ENCODE assay signal across 9 cellular contexts in the genomic region with DNA sequence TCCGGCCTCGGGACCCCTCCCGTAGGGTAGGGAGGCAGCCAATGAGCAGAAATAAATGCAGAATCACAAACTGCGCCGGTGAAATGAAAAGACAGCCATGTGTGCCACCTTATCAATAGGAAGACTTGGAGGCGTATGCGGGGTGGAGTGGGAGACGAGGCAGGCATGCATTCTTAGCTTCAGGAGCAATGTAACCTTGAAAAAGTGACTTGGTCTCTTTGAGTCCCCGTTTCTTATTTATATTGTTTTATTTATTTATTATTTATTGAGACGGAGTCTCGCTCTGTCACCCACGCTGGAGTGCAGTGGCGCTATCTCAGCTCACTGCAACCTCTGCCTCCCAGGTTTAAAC. TPM values are rescaled to one million over a fixed set of nuclear protein-coding genes. Genes with fewer than 3 reads are reported as not detected.
DNase-seq lines count a peak whose midpoint lies in the region; ATAC-seq, FAIRE-seq and TF ChIP-seq lines count a peak whose summit lies in the region.
"Had no signal": no experiment of that assay in that cellular context is flagged by ENCODE, and none has a peak within 500 bp of the region (broad histone marks: within the 10 kb centered on the region; RNA-seq: fewer than 3 reads in every experiment).

No MANE protein-coding gene starts in this region.

- TF ChIP-seq POLR2A in GM12878 (IDR thresholded peaks at IDR 0.05; ENCODE audit: low read depth, low read length), result no peak

- DNase-seq in AG04449 (ENCODE audit: low read depth, low spot score) (no peak), GM12878 (ENCODE audit: low read depth, low spot score) (no peak), natural killer cell (no peak), dermis blood vessel endothelial cell (no peak), GM19240 (ENCODE audit: insufficient read length, low spot score) (no peak), left lung (no peak)

- no peaks in the 10 kb centered on the region for H3K9me3 Mint-ChIP-seq in natural killer cell

- peak overlapping the region; percentile 58 for H3K4me2 ChIP-seq in GM12878 (ENCODE audit: control insufficient read depth, insufficient read depth)

- TF ChIP-seq CTCF in AG04449 (IDR thresholded peaks at IDR 0.05; ENCODE audit: insufficient read depth, low read length, missing control alignments) (no peak), GM12878 (IDR thresholded peaks at IDR 0.05 in 2 of 3, conservative IDR thresholded peaks at IDR 0.05 in 1 of 3; ENCODE audit: control insufficient read depth in 2 of 3, extremely low read depth in 1 of 3, insufficient read depth in 1 of 3, low read depth in 3 of 3, low read length in 3 of 3) (no peak), natural killer cell (IDR thresholded peaks at IDR 0.05) (peak; percentile 18), left lung (IDR thresholded peaks at IDR 0.05) (peak in 1 of 2 donors; percentile 7)

- no peak for FAIRE-seq in GM12878 (lab: Jason Lieb, UNC)

- H3K4me1 ChIP-seq in GM12878 (ENCODE audit: control insufficient read depth, insufficient read depth, low read length) (peaks cover 5% of the 10 kb centered on the region), left lung (peaks cover 4 to 12% of the 10 kb centered on the region in 2 donors)

- H4K20me1 ChIP-seq in GM12878 (ENCODE audit: control insufficient read depth, insufficient read depth), result no peaks in the 10 kb centered on the region

- no peak overlapping the region; the same call in 1 of the 2 replicates for H3K9ac ChIP-seq in GM12878 (ENCODE audit: control insufficient read depth, insufficient read depth, low read length)

- peak overlapping the region; percentile 63 for H3K4me3 ChIP-seq in AG04449 (ENCODE audit: low read depth, low read length)
- no peak overlapping the region for H3K4me3 ChIP-seq in GM12878
- peak overlapping the region in 1 of 2 donors; percentile 45 for H3K4me3 ChIP-seq in left lung

- no peaks in the 10 kb centered on the region for H3K36me3 Mint-ChIP-seq in natural killer cell

- no TSS peak for BruUV-seq in GM12878 (replicated peaks; lab: Mats Ljungman, UMichigan)

- no peaks in the 10 kb centered on the region for H3K9me3 ChIP-seq in GM12878 (replicated peaks; ENCODE audit: control insufficient read depth, insufficient read depth, low read length)
- no peaks in the 10 kb centered on the region for H3K9me3 ChIP-seq in left lung

- H3K36me3 ChIP-seq in GM12878 (ENCODE audit: control insufficient read depth in 2 of 2, insufficient read depth in 2 of 2, low read length in 1 of 2), result no peaks in the 10 kb centered on the region
- no peaks in the 10 kb centered on the region for H3K36me3 ChIP-seq in left lung

- peak overlapping the region; percentile 80; the same call in 1 of the 2 replicates for H3K27ac ChIP-seq in GM12878 (ENCODE audit: control insufficient read depth, insufficient read depth)
- H3K27ac ChIP-seq in left lung, result peak overlapping the region in 1 of 2 donors; percentile 75

- RAD21 ChIA-PET in GM12878 (lab: Charles Lee; ENCODE audit: unreplicated experiment), result interaction anchor here (0.7 to 1.7 kb wide), 24 partner anchors 19 to 386 kb away, joined by 3 to 34 read pairs (median 6); a partner anchor contains a TSS

- TF ChIP-seq EP300 in GM12878 (IDR thresholded peaks at IDR 0.05; ENCODE audit: borderline replicate concordance in 1 of 2, control insufficient read depth in 1 of 2, low read depth in 2 of 2, low read length in 2 of 2), result no peak

- intact Hi-C loops in GM12878 (cut with micrococcal nuclease; ENCODE audit: unreplicated experiment), result loop anchor here (1.0 kb wide), 1 partner anchor 36 kb away; no protein-coding TSS in a partner anchor
- intact Hi-C loops in natural killer cell (cut with micrococcal nuclease), result loop anchor here (1.0 to 5.0 kb wide), 4 partner anchors 37 to 363 kb away; no protein-coding TSS in a partner anchor
- intact Hi-C loops in left lung (cut with DNase I), result no loop called here

- SMC1A ChIA-PET in GM12878 (lab: Charles Lee; ENCODE audit: uncharacterized antibody, unreplicated experiment), result interaction anchor here (0.7 to 2.4 kb wide), 13 partner anchors 9 to 212 kb away, joined by 3 to 19 read pairs (median 5); a partner anchor contains a TSS

- in situ Hi-C loops in GM12878 (cut with MboI), result no loop called here

- peaks cover 0 to 3% of the 10 kb centered on the region in 2 donors for H3K27me3 Mint-ChIP-seq in natural killer cell (ENCODE audit: low read depth in 2 of 2)

- H3K4me3 Mint-ChIP-seq in natural killer cell, result no peak overlapping the region

- H3K79me2 ChIP-seq in GM12878 (ENCODE audit: control insufficient read depth, insufficient read depth, low read length), result no peaks in the 10 kb centered on the region

- peak; percentile 13 for ATAC-seq in HG03097 (IDR thresholded peaks at IDR 0.05; ENCODE audit: low FRiP score, unreplicated experiment)
- ATAC-seq in GM12878, result no peak
- ATAC-seq in natural killer cell, result no peak
- ATAC-seq in HG02840 (IDR thresholded peaks at IDR 0.05; ENCODE audit: low FRiP score, unreplicated experiment), result no peak
- ATAC-seq in left lung, result no peak

- WGBS in GM12878 (ENCODE audit: insufficient coverage, insufficient replicate concordance, low lambda C conversion rate, missing lambda C conversion rate), result 38% methylated on average over 13 of the region's 13 CpGs

- CTCF ChIA-PET in AG04449 (lab: Yijun Ruan, JAX) (interaction anchor here (0.6 to 13.0 kb wide), 53 partner anchors 10 to 390 kb away, joined by 3 to 241 read pairs (median 5); a partner anchor contains a TSS), GM12878 (lab: Yijun Ruan, JAX) (interaction anchor here (0.7 to 3.7 kb wide), 41 partner anchors 10 to 439 kb away, joined by 3 to 88 read pairs (median 9); a partner anchor contains a TSS)

- no peak for TF ChIP-seq RAD21 in GM12878 (IDR thresholded peaks at IDR 0.05; ENCODE audit: insufficient read depth, low read depth, low read length)

- H3K27me3 ChIP-seq in GM12878 (replicated peaks in 1 of 2; ENCODE audit: control insufficient read depth in 2 of 2, insufficient read depth in 2 of 2, low read length in 1 of 2), result no peaks in the 10 kb centered on the region
- H3K27me3 ChIP-seq in left lung, result no peaks in the 10 kb centered on the region

- POLR2A ChIA-PET in AG04449 (lab: Yijun Ruan, JAX) (interaction anchor here (0.6 to 1.7 kb wide), 10 partner anchors 11 to 386 kb away, joined by 3 to 11 read pairs (median 5); a partner anchor contains a TSS), GM12878 (lab: Charles Lee) (interaction anchor here (0.6 to 1.0 kb wide), 5 partner anchors 28 to 1409 kb away, joined by 3 to 6 read pairs (median 4); a partner anchor contains a TSS)

- H3K27ac Mint-ChIP-seq in natural killer cell, result peak overlapping the region; percentile 89 to 90

- H2AFZ ChIP-seq in GM12878 (ENCODE audit: control insufficient read depth, low read depth, low read length), result peak overlapping the region; percentile 97; the same call in 1 of the 2 replicates

- peaks cover 13 to 14% of the 10 kb centered on the region in 2 donors for H3K4me1 Mint-ChIP-seq in natural killer cell

RNA-seq across cellular contexts. Expression of a gene that starts 16.0 kb away (rescaled TPM):
- total RNA-seq in GM12878 (2013; cell fraction: nucleolus; rRNA removed), result 1.5 and 1.6 TPM in 2 replicates
- total RNA-seq in GM12878 (2014; rRNA removed), result 0.06 TPM in 1 of 2 replicates, not detected in the other
- total RNA-seq in GM12878 (2014; rRNA removed; fragmentation: Illumina TruSeq; extraction: Trizol), result 0.04 TPM in 1 of 2 replicates, not detected in the other
- 0.13 and 0.19 TPM in 2 replicates for total RNA-seq in GM12878 (2021)
- polyA plus RNA-seq in GM12878 (2011; ENCODE audit: low read depth), result 0.08 TPM
- 0.01 and 0.04 TPM in 2 replicates for polyA plus RNA-seq in GM12878 (2011; rRNA removed)
- 0.02 and 0.03 TPM in 2 replicates for polyA plus RNA-seq in GM12878 (2011; cell fraction: cytosol; rRNA removed)
- 0.49 and 0.69 TPM in 2 replicates for polyA plus RNA-seq in GM12878 (2011; cell fraction: nucleus; rRNA removed)
- polyA plus RNA-seq in GM12878 (2012), result 0.08 and 0.12 TPM in 2 replicates
- 0.03 and 0.10 TPM in 2 replicates for polyA plus RNA-seq in GM12878 (2014; fragmentation: Illumina TruSeq; extraction: Trizol)
- not detected for polyA plus RNA-seq in GM12878 (2014; fragmentation: Nextera tagmentation; extraction: Ambion mirVana)
- 0.05 and 0.08 TPM in 2 replicates for polyA plus RNA-seq in GM12878 (2014; rRNA removed)
- not detected for polyA plus RNA-seq in GM12878 (2016; fragmentation: Nextera tagmentation; extraction: Ambion mirVana)
- 0.15 TPM in 1 of 2 replicates, not detected in the other for polyA minus RNA-seq in GM12878 (2011; rRNA and poly(A)+ RNA removed)
- polyA minus RNA-seq in GM12878 (2011; cell fraction: cytosol; rRNA and poly(A)+ RNA removed), result not detected in 2 replicates
- 0.36 and 0.77 TPM in 2 replicates for polyA minus RNA-seq in GM12878 (2011; cell fraction: nucleus; rRNA and poly(A)+ RNA removed)
- total RNA-seq in natural killer cell, result under 1 TPM; 0.11 to 0.68 (median 0.58) TPM
- 0.19 and 0.51 TPM in 2 replicates for total RNA-seq in dermis blood vessel endothelial cell
- total RNA-seq in left lung, result 10 to 100 TPM in 1 of 2 donors, 1 to 10 TPM in 1; 5.3 to 45.9 TPM

RNA-seq across cellular contexts. Expression of a gene that starts 19.2 kb away (rescaled TPM):
- 6.6 and 9.7 TPM in 2 replicates for total RNA-seq in GM12878 (2013; cell fraction: nucleolus; rRNA removed)
- total RNA-seq in GM12878 (2014; rRNA removed) (9.1 and 14.0 TPM in 2 replicates), GM12878 (2014; rRNA removed; fragmentation: Illumina TruSeq; extraction: Trizol) (6.8 TPM in 2 replicates), GM12878 (2021) (20.4 and 23.6 TPM in 2 replicates), natural killer cell (10 to 100 TPM in 1 of 3 donors, 1 to 10 TPM in 2; 8.7 to 12.5 (median 8.8) TPM), dermis blood vessel endothelial cell (8.7 and 14.5 TPM in 2 replicates), left lung (10 to 100 TPM; 22.9 to 37.2 TPM)
- 5.5 TPM for polyA plus RNA-seq in GM12878 (2011; ENCODE audit: low read depth)
- polyA plus RNA-seq in GM12878 (2011; rRNA removed) (6.4 and 12.3 TPM in 2 replicates), GM12878 (2014; fragmentation: Illumina TruSeq; extraction: Trizol) (2.7 and 6.5 TPM in 2 replicates), GM12878 (2014; fragmentation: Nextera tagmentation; extraction: Ambion mirVana) (1 to 10 TPM in 1 of 2 experiments, under 1 TPM in 1; 0.87 to 4.7 TPM), GM12878 (2014; rRNA removed) (14.3 and 16.7 TPM in 2 replicates), GM12878 (2016; fragmentation: Nextera tagmentation; extraction: Ambion mirVana) (10 to 100 TPM in 1 of 2 experiments, 1 to 10 TPM in 1; 8.9 to 10.4 TPM)
- 18.2 and 20.5 TPM in 2 replicates for polyA plus RNA-seq in GM12878 (2011; cell fraction: cytosol; rRNA removed)
- 56.0 and 56.6 TPM in 2 replicates for polyA plus RNA-seq in GM12878 (2011; cell fraction: nucleus; rRNA removed)
- 14.0 and 17.1 TPM in 2 replicates for polyA plus RNA-seq in GM12878 (2012)
- polyA minus RNA-seq in GM12878 (2011; rRNA and poly(A)+ RNA removed), result 1.5 and 9.1 TPM in 2 replicates
- polyA minus RNA-seq in GM12878 (2011; cell fraction: cytosol; rRNA and poly(A)+ RNA removed), result 2.1 and 2.9 TPM in 2 replicates
- polyA minus RNA-seq in GM12878 (2011; cell fraction: nucleus; rRNA and poly(A)+ RNA removed), result 7.4 and 9.6 TPM in 2 replicates

RNA-seq across cellular contexts. Expression of a gene that starts 27.8 kb away (rescaled TPM):
- 5.1 and 6.6 TPM in 2 replicates for total RNA-seq in GM12878 (2013; cell fraction: nucleolus; rRNA removed)
- 1.3 and 1.6 TPM in 2 replicates for total RNA-seq in GM12878 (2014; rRNA removed)
- total RNA-seq in GM12878 (2014; rRNA removed; fragmentation: Illumina TruSeq; extraction: Trizol), result 0.18 and 0.31 TPM in 2 replicates
- 9.2 and 11.3 TPM in 2 replicates for total RNA-seq in GM12878 (2021)
- polyA plus RNA-seq in GM12878 (2011; ENCODE audit: low read depth), result 1.6 TPM
- 0.06 and 0.18 TPM in 2 replicates for polyA plus RNA-seq in GM12878 (2011; rRNA removed)
- polyA plus RNA-seq in GM12878 (2011; cell fraction: cytosol; rRNA removed), result 0.16 and 0.87 TPM in 2 replicates
- 2.8 and 4.7 TPM in 2 replicates for polyA plus RNA-seq in GM12878 (2011; cell fraction: nucleus; rRNA removed)
- polyA plus RNA-seq in GM12878 (2012), result 5.9 and 6.2 TPM in 2 replicates
- 0.04 TPM in 1 of 2 replicates, not detected in the other for polyA plus RNA-seq in GM12878 (2014; fragmentation: Illumina TruSeq; extraction: Trizol)
- under 1 TPM in 1 of 2 experiments, not detected in 1; 0.04 TPM for polyA plus RNA-seq in GM12878 (2014; fragmentation: Nextera tagmentation; extraction: Ambion mirVana)
- polyA plus RNA-seq in GM12878 (2014; rRNA removed), result 2.4 and 3.9 TPM in 2 replicates
- 1 to 10 TPM; 1.6 to 1.7 TPM for polyA plus RNA-seq in GM12878 (2016; fragmentation: Nextera tagmentation; extraction: Ambion mirVana)
- 0.29 and 0.77 TPM in 2 replicates for polyA minus RNA-seq in GM12878 (2011; rRNA and poly(A)+ RNA removed)
- polyA minus RNA-seq in GM12878 (2011; cell fraction: cytosol; rRNA and poly(A)+ RNA removed), result 2.1 and 4.1 TPM in 2 replicates
- 0.85 and 1.5 TPM in 2 replicates for polyA minus RNA-seq in GM12878 (2011; cell fraction: nucleus; rRNA and poly(A)+ RNA removed)
- total RNA-seq in natural killer cell, result 10 to 100 TPM; 20.8 to 28.7 (median 24.1) TPM
- 1.4 and 3.3 TPM in 2 replicates for total RNA-seq in dermis blood vessel endothelial cell
- total RNA-seq in left lung, result 1 to 10 TPM; 8.7 to 9.5 TPM

RNA-seq across cellular contexts. Expression of a gene that starts 32.7 kb away (rescaled TPM):
- total RNA-seq in GM12878 (2013; cell fraction: nucleolus; rRNA removed), result not detected in 2 replicates
- not detected in 2 replicates for total RNA-seq in GM12878 (2014; rRNA removed)
- not detected in 2 replicates for total RNA-seq in GM12878 (2014; rRNA removed; fragmentation: Illumina TruSeq; extraction: Trizol)
- not detected in 2 replicates for total RNA-seq in GM12878 (2021)
- polyA plus RNA-seq in GM12878 (2011; ENCODE audit: low read depth), result not detected
- polyA plus RNA-seq in GM12878 (2011; rRNA removed), result not detected in 2 replicates
- polyA plus RNA-seq in GM12878 (2011; cell fraction: cytosol; rRNA removed), result not detected in 2 replicates
- polyA plus RNA-seq in GM12878 (2011; cell fraction: nucleus; rRNA removed), result not detected in 2 replicates
- polyA plus RNA-seq in GM12878 (2012), result not detected in 2 replicates
- not detected in 2 replicates for polyA plus RNA-seq in GM12878 (2014; fragmentation: Illumina TruSeq; extraction: Trizol)
- polyA plus RNA-seq in GM12878 (2014; fragmentation: Nextera tagmentation; extraction: Ambion mirVana), result not detected
- polyA plus RNA-seq in GM12878 (2014; rRNA removed), result not detected in 2 replicates
- polyA plus RNA-seq in GM12878 (2016; fragmentation: Nextera tagmentation; extraction: Ambion mirVana), result not detected
- polyA minus RNA-seq in GM12878 (2011; rRNA and poly(A)+ RNA removed), result not detected in 2 replicates
- not detected in 2 replicates for polyA minus RNA-seq in GM12878 (2011; cell fraction: cytosol; rRNA and poly(A)+ RNA removed)
- polyA minus RNA-seq in GM12878 (2011; cell fraction: nucleus; rRNA and poly(A)+ RNA removed), result not detected in 2 replicates
- not detected for total RNA-seq in natural killer cell
- not detected in 2 replicates for total RNA-seq in dermis blood vessel endothelial cell
- not detected for total RNA-seq in left lung
- total RNA-seq: liver had no signal
- polyA plus RNA-seq: liver had no signal

RNA-seq across cellular contexts. Expression of a gene that starts 39.7 kb away (rescaled TPM):
- not detected in 2 replicates for total RNA-seq in GM12878 (2013; cell fraction: nucleolus; rRNA removed)
- total RNA-seq in GM12878 (2014; rRNA removed) (not detected in 2 replicates), GM12878 (2014; rRNA removed; fragmentation: Illumina TruSeq; extraction: Trizol) (not detected in 2 replicates), GM12878 (2021) (not detected in 2 replicates), natural killer cell (not detected), dermis blood vessel endothelial cell (not detected in 2 replicates), left lung (not detected)
- polyA plus RNA-seq in GM12878 (2011; ENCODE audit: low read depth), result not detected
- polyA plus RNA-seq in GM12878 (2011; rRNA removed) (not detected in 2 replicates), GM12878 (2014; fragmentation: Illumina TruSeq; extraction: Trizol) (not detected in 2 replicates), GM12878 (2014; fragmentation: Nextera tagmentation; extraction: Ambion mirVana) (not detected), GM12878 (2014; rRNA removed) (not detected in 2 replicates), GM12878 (2016; fragmentation: Nextera tagmentation; extraction: Ambion mirVana) (not detected)
- not detected in 2 replicates for polyA plus RNA-seq in GM12878 (2011; cell fraction: cytosol; rRNA removed)
- not detected in 2 replicates for polyA plus RNA-seq in GM12878 (2011; cell fraction: nucleus; rRNA removed)
- not detected in 2 replicates for polyA plus RNA-seq in GM12878 (2012)
- polyA minus RNA-seq in GM12878 (2011; rRNA and poly(A)+ RNA removed), result not detected in 2 replicates
- polyA minus RNA-seq in GM12878 (2011; cell fraction: cytosol; rRNA and poly(A)+ RNA removed), result not detected in 2 replicates
- polyA minus RNA-seq in GM12878 (2011; cell fraction: nucleus; rRNA and poly(A)+ RNA removed), result not detected in 2 replicates
- total RNA-seq: liver had no signal
- polyA plus RNA-seq: liver had no signal

Comparison
In these comparisons a context has a peak if more than half of its experiments do, and no peak if none do; other contexts are left out.
1. intact Hi-C loops: an anchor here in GM12878 (1.0 kb wide) and natural killer cell (1.0 to 5.0 kb wide); none called in left lung.